Comparison of ENCODE assay signal across 10 cellular contexts in the genomic region with DNA sequence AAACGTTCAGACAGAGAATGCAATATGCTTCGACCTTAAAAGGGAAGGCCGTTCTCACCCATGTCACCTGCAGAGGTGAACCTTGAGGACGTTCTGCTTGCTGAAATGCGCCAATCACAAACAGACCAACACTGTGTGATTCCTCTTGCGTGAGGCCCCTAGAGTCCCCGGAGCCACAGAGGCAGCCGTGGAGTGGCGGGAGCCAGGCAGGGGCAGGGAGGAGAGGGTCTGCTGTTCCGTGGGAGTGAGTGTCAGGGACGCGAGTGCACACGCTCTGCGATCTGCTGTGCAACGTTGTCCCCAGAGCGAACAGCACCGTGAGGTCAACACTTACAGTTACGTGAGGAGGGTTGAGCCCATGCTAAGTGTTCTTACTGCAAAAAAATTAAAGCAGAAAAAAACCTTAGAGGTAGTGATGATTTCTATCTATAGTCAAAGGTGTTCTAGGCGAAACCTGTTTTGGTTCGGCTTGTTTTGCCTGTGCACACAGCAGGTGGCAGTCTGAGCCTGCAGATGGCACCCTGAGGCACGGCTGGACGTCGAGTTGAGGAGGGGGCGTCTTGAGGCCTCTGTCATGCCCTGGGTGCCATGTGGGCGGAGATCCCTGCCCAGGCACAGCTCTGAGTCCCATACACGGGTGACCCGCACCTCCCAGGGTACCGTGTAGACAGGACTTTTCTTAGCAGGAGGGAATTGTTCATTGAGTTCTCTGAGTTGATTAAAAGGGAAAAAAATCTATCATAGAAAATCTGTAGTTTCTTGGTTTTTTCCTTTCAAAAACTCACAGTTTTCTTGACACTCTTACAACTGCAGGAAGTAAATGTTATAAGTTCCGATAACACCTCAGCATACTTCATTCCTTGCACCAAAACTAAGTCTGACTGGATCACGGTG.
A peak's percentile ranks its signal among the peaks of the same experiment; 100 is the strongest.
DNase-seq lines count a peak whose midpoint lies in the region; ATAC-seq and TF ChIP-seq lines count a peak whose summit lies in the region.
"Had no signal": no experiment of that assay in that cellular context is flagged by ENCODE, and none has a peak within 500 bp of the region (broad histone marks: within the 10 kb centered on the region; RNA-seq: fewer than 3 reads in every experiment).

No MANE protein-coding gene starts in this region.

- no peaks in the 10 kb centered on the region for H3K9me2 ChIP-seq in MM.1S (replicated peaks; ENCODE audit: insufficient read depth, low read length)

- peaks cover 13% of the 10 kb centered on the region for H3K27me3 Mint-ChIP-seq in nephron progenitor cell (ENCODE audit: low read depth, poor library complexity)

- H2AFZ ChIP-seq in MM.1S (ENCODE audit: low read length): no peak overlapping the region

- H3K9me3 Mint-ChIP-seq in nephron progenitor cell: no peaks in the 10 kb centered on the region
- H3K9me3 Mint-ChIP-seq: dendritic cell treated with granulocyte-macrophage colony-stimulating factor and Interleukin-4, amounts not matched to agents 40 ng/mL and 50 ng/mL, for 4 days; memory B cell had no signal

- H3K79me2 ChIP-seq in MM.1S (ENCODE audit: low read length): no peaks in the 10 kb centered on the region

- DNase-seq in AG20443 (ENCODE audit: low spot score): peak; percentile 7
- no peak for DNase-seq in MM.1S
- DNase-seq in epithelial cell of proximal tubule (ENCODE audit: low read depth): no peak
- DNase-seq in nephron progenitor cell: peak; percentile 45
- DNase-seq in T-helper 1 cell: no peak
- no peak for DNase-seq in cerebellar nuclear complex (lab: John Stamatoyannopoulos, UW)

- H3K4me1 ChIP-seq in MM.1S (ENCODE audit: low read length): no peaks in the 10 kb centered on the region

- no peaks in the 10 kb centered on the region for H3K36me3 Mint-ChIP-seq in nephron progenitor cell (ENCODE audit: low read depth)
- H3K36me3 Mint-ChIP-seq: memory B cell had no signal

- no peaks in the 10 kb centered on the region; the same call in 1 of the 2 replicates for H3K27me3 ChIP-seq in MM.1S (replicated peaks; ENCODE audit: insufficient read depth, low read length)

- H3K9ac ChIP-seq in MM.1S (ENCODE audit: low read length): no peak overlapping the region

- no peak overlapping the region for H3K4me2 ChIP-seq in MM.1S (ENCODE audit: low read depth, low read length)

- no peak overlapping the region for H3K27ac Mint-ChIP-seq in nephron progenitor cell
- H3K27ac Mint-ChIP-seq: dendritic cell treated with granulocyte-macrophage colony-stimulating factor and Interleukin-4, amounts not matched to agents 40 ng/mL and 50 ng/mL, for 4 days; memory B cell had no signal

- TF ChIP-seq CTCF in MM.1S (IDR thresholded peaks at IDR 0.05; ENCODE audit: low read length) (peak; percentile 34), epithelial cell of proximal tubule (conservative IDR thresholded peaks at IDR 0.05; ENCODE audit: low read depth, low read length) (peak; percentile 79), nephron progenitor cell (IDR thresholded peaks at IDR 0.05) (peak; percentile 52)

- ATAC-seq in HG03108 (IDR thresholded peaks at IDR 0.05; ENCODE audit: unreplicated experiment) (no peak), HG03460 (IDR thresholded peaks at IDR 0.05; ENCODE audit: unreplicated experiment) (no peak)

- peaks cover 79% of the 10 kb centered on the region for H3K4me1 Mint-ChIP-seq in nephron progenitor cell
- H3K4me1 Mint-ChIP-seq: memory B cell had no signal

- H3K4me3 Mint-ChIP-seq in nephron progenitor cell: no peak overlapping the region
- H3K4me3 Mint-ChIP-seq: dendritic cell treated with granulocyte-macrophage colony-stimulating factor and Interleukin-4, amounts not matched to agents 40 ng/mL and 50 ng/mL, for 4 days; memory B cell had no signal

- no peaks in the 10 kb centered on the region for H3K36me3 ChIP-seq in MM.1S (replicated peaks; ENCODE audit: insufficient read depth, low read length)

- H3F3A ChIP-seq in MM.1S (ENCODE audit: insufficient read depth, low read length): no peaks in the 10 kb centered on the region

- no peaks in the 10 kb centered on the region for H4K20me1 ChIP-seq in MM.1S (ENCODE audit: insufficient read depth, low read length)

- H3K27ac ChIP-seq in MM.1S (ENCODE audit: low read length): no peak overlapping the region

- H3K9me3 ChIP-seq in MM.1S (replicated peaks; ENCODE audit: insufficient read depth, low read length): no peaks in the 10 kb centered on the region

- H3K4me3 ChIP-seq in MM.1S (ENCODE audit: low read length) (no peak overlapping the region), epithelial cell of proximal tubule (ENCODE audit: low read depth, low read length) (no peak overlapping the region)

Comparison
In these comparisons a context has a peak if more than half of its experiments do, and no peak if none do; other contexts are left out.
1. DNase-seq: peak in AG20443 (single experiment) and nephron progenitor cell (single experiment); none in MM.1S (single experiment), epithelial cell of proximal tubule (single experiment), T-helper 1 cell (0 of 5) and cerebellar nuclear complex (0 of 2).
2. Peak in every context shown above with its lines, with median percentiles within 50 percentile points of each other: CTCF ChIP-seq.